ENCODE assay signal across 9 cellular contexts in genomic region chr19:15433519-15434069, GRCh38. TPM values are rescaled to one million over a fixed set of nuclear protein-coding genes. Genes with fewer than 3 reads are reported as not detected.
A peak's percentile ranks its signal among the peaks of the same experiment; 100 is the strongest.
DNase-seq lines count a peak whose midpoint lies in the region; ATAC-seq and TF ChIP-seq lines count a peak whose summit lies in the region.
"Had no signal": no experiment of that assay in that cellular context is flagged by ENCODE, and none has a peak within 500 bp of the region (broad histone marks: within the 10 kb centered on the region; RNA-seq: fewer than 3 reads in every experiment).

No MANE protein-coding gene starts in this region.

- H2BK120ac ChIP-seq in H9 (ENCODE audit: low read depth, low read length, poor library complexity, severe bottlenecking): no peak overlapping the region

- H3K27ac ChIP-seq in H9 (ENCODE audit: insufficient read length, low read depth, low read length): no peak overlapping the region
- H3K27ac ChIP-seq in WERI-Rb-1: peak overlapping the region; percentile 80

- H3K9ac ChIP-seq in H9 (ENCODE audit: extremely low read depth, insufficient read length, low read length) (no peak overlapping the region), skeletal muscle satellite cell (ENCODE audit: low read depth, low read length) (no peak overlapping the region)

- no peak for TF ChIP-seq CTCF in H9 (conservative IDR thresholded peaks at IDR 0.05)
- no peak for TF ChIP-seq CTCF in WERI-Rb-1 (IDR thresholded peaks at IDR 0.05; ENCODE audit: low read depth, low read length)
- no peak for TF ChIP-seq CTCF in glutamatergic neuron (IDR thresholded peaks at IDR 0.05; ENCODE audit: partially characterized antibody, unreplicated experiment)

- no peak overlapping the region for H3K18ac ChIP-seq in H9 (ENCODE audit: insufficient read length, low read depth, low read length)

- no peak overlapping the region for H3T11ph ChIP-seq in H9 (ENCODE audit: low read length)

- H3K14ac ChIP-seq in H9 (ENCODE audit: insufficient read depth, low read length): no peak overlapping the region; the same call in 1 of the 2 replicates

- no CpG with 5 or more reads among the region's 8 CpGs for WGBS in H9 (ENCODE audit: extremely low coverage, insufficient read length, low lambda C conversion rate)

- H2BK20ac ChIP-seq in H9 (ENCODE audit: low read depth, low read length, poor library complexity, severe bottlenecking): no peak overlapping the region

- no peak overlapping the region for H3K56ac ChIP-seq in H9 (ENCODE audit: insufficient read length, low read depth, low read length)

- H3K27me3 Mint-ChIP-seq in H9 (ENCODE audit: low read depth) (no peaks in the 10 kb centered on the region), glutamatergic neuron (ENCODE audit: unreplicated experiment) (peaks cover 18% of the 10 kb centered on the region)

- H3K23ac ChIP-seq in H9 (ENCODE audit: insufficient read length, low read depth, low read length): no peak overlapping the region

- H3K4me1 ChIP-seq in H9 (ENCODE audit: insufficient read depth, low read length) (no peaks in the 10 kb centered on the region; the same call in 1 of the 2 replicates), skeletal muscle satellite cell (ENCODE audit: control insufficient read depth, insufficient read depth, low read length) (peaks cover 12% of the 10 kb centered on the region)

- peaks cover 5% of the 10 kb centered on the region for H3K79me1 ChIP-seq in H9 (ENCODE audit: insufficient read depth, low read depth, low read length, poor library complexity, severe bottlenecking)

- no peak overlapping the region for H2AK5ac ChIP-seq in H9 (ENCODE audit: insufficient read length, low read length)

- H4K91ac ChIP-seq in H9 (ENCODE audit: insufficient read length, low read depth, low read length): no peak overlapping the region

- no peak overlapping the region for H4K8ac ChIP-seq in H9 (replicated peaks; ENCODE audit: insufficient read length, low read depth, low read length)

- H3K27ac Mint-ChIP-seq in H9: peak overlapping the region in 2 of 3 experiments; percentile 82 to 97; a peak in 4 of 7 replicates
- peak overlapping the region; percentile 99 for H3K27ac Mint-ChIP-seq in glutamatergic neuron (ENCODE audit: unreplicated experiment)

- ATAC-seq in HG02973 (IDR thresholded peaks at IDR 0.05; ENCODE audit: unreplicated experiment) (no peak), GM21825 (IDR thresholded peaks at IDR 0.05; ENCODE audit: unreplicated experiment) (no peak)

- H3K4me3 Mint-ChIP-seq in H9: peak overlapping the region; percentile 82 to 99
- H3K4me3 Mint-ChIP-seq in glutamatergic neuron (ENCODE audit: unreplicated experiment): peak overlapping the region; percentile 95

- peaks cover 4% of the 10 kb centered on the region; the same call in 1 of the 2 replicates for H3K79me2 ChIP-seq in H9 (ENCODE audit: insufficient read depth, low read length)

- H3K9me3 Mint-ChIP-seq in H9: no peaks in the 10 kb centered on the region; a peak in 1 of 5 replicates
- peaks cover 15% of the 10 kb centered on the region for H3K9me3 Mint-ChIP-seq in glutamatergic neuron (ENCODE audit: unreplicated experiment)

- H4K20me1 ChIP-seq in H9 (ENCODE audit: control insufficient read depth, insufficient read depth, insufficient read length): no peaks in the 10 kb centered on the region

- no peak overlapping the region for H4K5ac ChIP-seq in H9 (ENCODE audit: insufficient read length, low read depth, low read length)

- H3K27me3 ChIP-seq in H9 (ENCODE audit: insufficient read depth, low read length) (no peaks in the 10 kb centered on the region), WERI-Rb-1 (ENCODE audit: insufficient read depth, low read depth, severe bottlenecking) (no peaks in the 10 kb centered on the region), skeletal muscle satellite cell (ENCODE audit: control insufficient read depth, insufficient read depth, low read length) (no peaks in the 10 kb centered on the region)

- peak overlapping the region; percentile 94 for H3K4me3 ChIP-seq in WERI-Rb-1 (ENCODE audit: low read depth, low read length)
- peak overlapping the region; percentile 96 for H3K4me3 ChIP-seq in skeletal muscle satellite cell (ENCODE audit: low read length)

- H3K36me3 ChIP-seq in WERI-Rb-1 (peaks cover 31% of the 10 kb centered on the region), skeletal muscle satellite cell (ENCODE audit: insufficient read depth, low read length) (peaks cover 8% of the 10 kb centered on the region)

- H2BK5ac ChIP-seq in H9 (ENCODE audit: insufficient read length, low read length): no peak overlapping the region

- H3K4ac ChIP-seq in H9 (ENCODE audit: low read depth, low read length): no peak overlapping the region

- H3K4me2 ChIP-seq in H9 (ENCODE audit: insufficient read depth, insufficient read length, low read length) (peak overlapping the region; percentile 43), skeletal muscle satellite cell (ENCODE audit: low read length) (peak overlapping the region; percentile 98)

- H3K36me3 Mint-ChIP-seq in H9 (ENCODE audit: insufficient read depth in 1 of 3, low read depth in 3 of 3): peaks cover 0 to 7% (median 7%) of the 10 kb centered on the region in 3 experiments; a peak in 5 of 7 replicates
- H3K36me3 Mint-ChIP-seq in glutamatergic neuron (ENCODE audit: unreplicated experiment): no peaks in the 10 kb centered on the region

- H2AFZ ChIP-seq in H9 (ENCODE audit: low read length): no peak overlapping the region

- no peak overlapping the region for H2BK12ac ChIP-seq in H9 (ENCODE audit: insufficient read length, low read depth, low read length)

- H3K23me2 ChIP-seq in H9 (ENCODE audit: insufficient read length, low read depth, low read length, poor library complexity, severe bottlenecking): peaks cover 15% of the 10 kb centered on the region

- H3K9me3 ChIP-seq in H9 (ENCODE audit: control insufficient read depth, low read depth, low read length): no peaks in the 10 kb centered on the region
- H3K9me3 ChIP-seq in WERI-Rb-1 (ENCODE audit: severe bottlenecking): no peaks in the 10 kb centered on the region
- no peaks in the 10 kb centered on the region for H3K9me3 ChIP-seq in skeletal muscle satellite cell (replicated peaks; ENCODE audit: low read length)

- H2BK15ac ChIP-seq in H9 (ENCODE audit: low read depth, low read length): no peak overlapping the region

- peaks cover 20 to 22% of the 10 kb centered on the region in 2 experiments for H3K4me1 Mint-ChIP-seq in H9
- peaks cover 6% of the 10 kb centered on the region for H3K4me1 Mint-ChIP-seq in glutamatergic neuron (ENCODE audit: low read depth, unreplicated experiment)

- DNase-seq in H9 (no peak), WERI-Rb-1 (no peak), glutamatergic neuron (no peak), NCI-H2029 (lab: John Stamatoyannopoulos, UW) (no peak)
- DNase-seq in stimulated activated CD4-positive, alpha-beta T cell treated with anti-CD3 and anti-CD28 coated beads, Interleukin-4, amount 100 ng/mL, for 1 hour: no peak

RNA-seq across cellular contexts. Expression of gene AKAP8L, which starts 14.8 kb away (rescaled TPM):
- 110 and 123 TPM in 2 replicates for total RNA-seq in H9 (2021)
- total RNA-seq in glutamatergic neuron (ENCODE audit: unreplicated experiment): 354 TPM
- total RNA-seq in skeletal muscle satellite cell (2012; rRNA removed): 48.5 and 50.7 TPM in 2 replicates

RNA-seq across cellular contexts. Expression of gene WIZ, which starts 16.2 kb away (rescaled TPM):
- total RNA-seq in H9 (2021): 33.3 and 33.6 TPM in 2 replicates
- total RNA-seq in glutamatergic neuron (ENCODE audit: unreplicated experiment): 106 TPM
- 9.4 and 10.7 TPM in 2 replicates for total RNA-seq in skeletal muscle satellite cell (2012; rRNA removed)

RNA-seq across cellular contexts. Expression of gene RASAL3, which starts 30.8 kb away (rescaled TPM):
- total RNA-seq in H9 (2021) (0.26 and 1.9 TPM in 2 replicates), glutamatergic neuron (ENCODE audit: unreplicated experiment) (not detected)
- not detected in 2 replicates for total RNA-seq in skeletal muscle satellite cell (2012; rRNA removed)

RNA-seq across cellular contexts. Expression of gene PGLYRP2, which starts 45.7 kb away (rescaled TPM):
- total RNA-seq in H9 (2021) (not detected in 2 replicates), glutamatergic neuron (ENCODE audit: unreplicated experiment) (not detected)
- not detected in 2 replicates for total RNA-seq in skeletal muscle satellite cell (2012; rRNA removed)
- total RNA-seq: RPMI7951 had no signal

RNA-seq across cellular contexts. Expression of gene AKAP8, which starts 54.0 kb away (rescaled TPM):
- 59.1 and 59.5 TPM in 2 replicates for total RNA-seq in H9 (2021)
- total RNA-seq in glutamatergic neuron (ENCODE audit: unreplicated experiment): 28.9 TPM
- total RNA-seq in skeletal muscle satellite cell (2012; rRNA removed): 18.3 TPM in 2 replicates
